ENCODE assay signal across 13 cellular contexts in genomic region chr13:25469179-25469545, GRCh38.
A peak's percentile ranks its signal among the peaks of the same experiment; 100 is the strongest.
DNase-seq lines count a peak whose midpoint lies in the region; ATAC-seq, FAIRE-seq and TF ChIP-seq lines count a peak whose summit lies in the region.
"Had no signal": no experiment of that assay in that cellular context is flagged by ENCODE, and none has a peak within 500 bp of the region (broad histone marks: within the 10 kb centered on the region; RNA-seq: fewer than 3 reads in every experiment).

No MANE protein-coding gene starts in this region.

- POLR2A ChIA-PET in H1 (lab: Charles Lee; ENCODE audit: partially characterized antibody): interaction anchor here (1.0 to 1.6 kb wide), 2 partner anchors 9 to 12 kb away, joined by 3 to 4 read pairs; no protein-coding TSS in a partner anchor
- POLR2A ChIA-PET in HepG2 (lab: Yijun Ruan, JAX): no interaction called here

- no peak overlapping the region for H2BK12ac ChIP-seq in H1 (ENCODE audit: low read depth, low read length)

- H3K4me1 ChIP-seq in H1 (replicated peaks in 1 of 4; ENCODE audit: control insufficient read depth in 3 of 4, insufficient read depth in 4 of 4, low read length in 3 of 4) (peaks cover 0 to 5% (median 2%) of the 10 kb centered on the region in 4 experiments; a peak in 2 of 7 replicates), right lobe of liver (no peaks in the 10 kb centered on the region), HepG2 (ENCODE audit: insufficient read depth, low read length) (no peaks in the 10 kb centered on the region)
- H3K4me1 ChIP-seq in effector memory CD4-positive, alpha-beta T cell (ENCODE audit: control insufficient read depth, insufficient read depth, low read length, poor library complexity, severe bottlenecking): no peaks in the 10 kb centered on the region

- H3K36me3 ChIP-seq in H7 (replicated peaks; ENCODE audit: control insufficient read depth, insufficient read depth, low read length) (no peaks in the 10 kb centered on the region), H1 (ENCODE audit: control insufficient read depth in 2 of 4, insufficient read depth in 4 of 4, low read length in 3 of 4) (no peaks in the 10 kb centered on the region), right lobe of liver (no peaks in the 10 kb centered on the region), HepG2 (replicated peaks in 1 of 2; ENCODE audit: control insufficient read depth in 1 of 2, insufficient read depth in 2 of 2, low read length in 2 of 2) (no peaks in the 10 kb centered on the region)
- H3K36me3 ChIP-seq in effector memory CD4-positive, alpha-beta T cell (ENCODE audit: control insufficient read depth, insufficient read depth, low read length): no peaks in the 10 kb centered on the region

- intact Hi-C loops in right lobe of liver (cut with DNase I) (no loop called here), HepG2 (cut with micrococcal nuclease; ENCODE audit: unreplicated experiment) (no loop called here)

- TF ChIP-seq RAD21 in H1 (IDR thresholded peaks at IDR 0.05 in 1 of 2, conservative IDR thresholded peaks at IDR 0.05 in 1 of 2; ENCODE audit: low read depth in 2 of 2, low read length in 2 of 2): no peak
- no peak for TF ChIP-seq RAD21 in HepG2 (CRISPR knock-in tag; IDR thresholded peaks at IDR 0.05)

- no peak overlapping the region for H3K27ac Mint-ChIP-seq in nephron progenitor cell
- H3K27ac Mint-ChIP-seq: CD4-positive, CD25-positive, alpha-beta regulatory T cell had no signal

- peak overlapping the region; percentile 85 for H3K4me3 Mint-ChIP-seq in nephron progenitor cell

- H3K4me3 ChIP-seq in H7 (ENCODE audit: insufficient read depth, low read depth, low read length) (peak overlapping the region; percentile 55), H1 (ENCODE audit: extremely low read depth in 1 of 4, insufficient read depth in 2 of 4, low read depth in 3 of 4, low read length in 4 of 4) (peak overlapping the region; percentile 47 to 77 (median 66)), right lobe of liver (no peak overlapping the region), HepG2 (replicated peaks in 1 of 3; ENCODE audit: insufficient read depth in 1 of 3, low read depth in 2 of 3, low read length in 3 of 3) (no peak overlapping the region)
- H3K4me3 ChIP-seq in effector memory CD4-positive, alpha-beta T cell (ENCODE audit: insufficient read depth, low read depth, low read length, poor library complexity, severe bottlenecking): no peak overlapping the region

- DNase-seq in H7: no peak
- peak; percentile 89 for DNase-seq in NCI-H748 (lab: John Stamatoyannopoulos, UW; ENCODE audit: unreplicated experiment)
- no peak for DNase-seq in H1 (ENCODE audit: low read depth in 1 of 2, low spot score in 2 of 2)
- DNase-seq in nephron progenitor cell: no peak
- DNase-seq in right lobe of liver: no peak
- DNase-seq in effector memory CD4-positive, alpha-beta T cell: no peak
- no peak for DNase-seq in HepG2 (ENCODE audit: low spot score)
- DNase-seq: NK-92 treated with Interleukin-12 subunit alpha and Interleukin-12 subunit beta, amount 100 ng/mL, for 24 hours had no signal

- H4K8ac ChIP-seq in H1 (ENCODE audit: extremely low read depth, insufficient read depth, low read length): no peak overlapping the region

- no peak overlapping the region for H3K23ac ChIP-seq in H1 (ENCODE audit: insufficient read length)

- H3K23me2 ChIP-seq in H1 (ENCODE audit: low read depth, low read length): peaks cover 8% of the 10 kb centered on the region; the same call in 1 of the 2 replicates

- H3K79me2 ChIP-seq in H1 (ENCODE audit: control insufficient read depth in 1 of 2, insufficient read depth in 2 of 2, low read length in 2 of 2) (no peaks in the 10 kb centered on the region), HepG2 (ENCODE audit: insufficient read depth, low read length) (no peaks in the 10 kb centered on the region)

- H3K56ac ChIP-seq in H1 (replicated peaks; ENCODE audit: insufficient read length, low read depth, low read length): no peak overlapping the region

- BruUV-seq in HepG2 (replicated peaks; lab: Mats Ljungman, UMichigan): no TSS peak

- H3K4me2 ChIP-seq in H1 (ENCODE audit: insufficient read depth in 1 of 2, low read depth in 2 of 2, low read length in 2 of 2) (peak overlapping the region; percentile 77 to 79), HepG2 (ENCODE audit: low read depth, low read length) (no peak overlapping the region)

- no peak overlapping the region for H4K5ac ChIP-seq in H1 (ENCODE audit: insufficient read length, low read depth, low read length)

- H3K27me3 Mint-ChIP-seq in nephron progenitor cell (ENCODE audit: low read depth, poor library complexity): peaks cover 65% of the 10 kb centered on the region

- H3K4ac ChIP-seq in H1 (replicated peaks; ENCODE audit: insufficient read length, low read depth, low read length): no peak overlapping the region

- no peak overlapping the region for H3K14ac ChIP-seq in H1 (ENCODE audit: insufficient read length)

- H3K9me3 ChIP-seq in H1 (ENCODE audit: insufficient read depth in 2 of 2, low read depth in 1 of 2, low read length in 1 of 2): no peaks in the 10 kb centered on the region
- no peaks in the 10 kb centered on the region for H3K9me3 ChIP-seq in right lobe of liver
- H3K9me3 ChIP-seq in effector memory CD4-positive, alpha-beta T cell (ENCODE audit: control insufficient read depth, low read length): no peaks in the 10 kb centered on the region
- no peaks in the 10 kb centered on the region for H3K9me3 ChIP-seq in HepG2 (ENCODE audit: low read length)

- H3K79me1 ChIP-seq in H1 (ENCODE audit: low read depth, low read length): no peaks in the 10 kb centered on the region

- peaks cover 9% of the 10 kb centered on the region for H3K4me1 Mint-ChIP-seq in nephron progenitor cell

- H3K18ac ChIP-seq in H1 (ENCODE audit: extremely low read depth, low read length): no peak overlapping the region

- FAIRE-seq in H1 (lab: Jason Lieb, UNC) (no peak), HepG2 (lab: Jason Lieb, UNC) (no peak)
- FAIRE-seq: GM19239 had no signal

- CTCF ChIA-PET in H1 (lab: Charles Lee; ENCODE audit: partially characterized antibody) (interaction anchor here (0.9 to 2.6 kb wide), 6 partner anchors 10 to 109 kb away, joined by 3 to 9 read pairs (median 4); no protein-coding TSS in a partner anchor), HepG2 (lab: Yijun Ruan, JAX; ENCODE audit: low intra/inter-chr PET ratio, low total read pairs) (no interaction called here)

- TF ChIP-seq EP300 in H1 (IDR thresholded peaks at IDR 0.05; ENCODE audit: borderline replicate concordance in 1 of 2, low read depth in 2 of 2, low read length in 2 of 2) (no peak), HepG2 (IDR thresholded peaks at IDR 0.05; ENCODE audit: low read depth in 2 of 2, low read length in 2 of 2) (no peak), HepG2 (CRISPR knock-in tag; IDR thresholded peaks at IDR 0.05; ENCODE audit: borderline replicate concordance) (no peak)

- H3K27me3 ChIP-seq in H7 (ENCODE audit: control insufficient read depth, insufficient read depth, low read length) (peaks cover 25% of the 10 kb centered on the region), H1 (replicated peaks in 1 of 4; ENCODE audit: control insufficient read depth in 3 of 4, extremely low read depth in 1 of 4, insufficient read depth in 3 of 4, low read length in 3 of 4) (peaks cover 2 to 17% (median 11%) of the 10 kb centered on the region in 4 experiments; a peak in 6 of 7 replicates), right lobe of liver (peaks cover 0 to 7% of the 10 kb centered on the region in 2 donors), HepG2 (ENCODE audit: control insufficient read depth in 1 of 2, insufficient read depth in 2 of 2, low read length in 2 of 2) (no peaks in the 10 kb centered on the region; a peak in 1 of 5 replicates)
- no peaks in the 10 kb centered on the region for H3K27me3 ChIP-seq in effector memory CD4-positive, alpha-beta T cell (replicated peaks; ENCODE audit: control insufficient read depth, insufficient read depth, low read length, poor library complexity, severe bottlenecking)

- H3K9me3 Mint-ChIP-seq in nephron progenitor cell: peaks cover 5% of the 10 kb centered on the region

- H3K9ac ChIP-seq in H1 (replicated peaks in 1 of 4; ENCODE audit: extremely low read depth in 1 of 4, low read depth in 3 of 4, low read length in 3 of 4) (peak overlapping the region in 1 of 4 experiments; percentile 47; a peak in 3 of 7 replicates), HepG2 (ENCODE audit: insufficient read depth, low read depth, low read length) (no peak overlapping the region)

- in situ Hi-C loops in HepG2 (cut with HindIII; ENCODE audit: extremely low pct_ligation_motif_present, low pct_unique_long_range_greater_than_20kb): no loop called here

- H4K20me1 ChIP-seq in H1 (replicated peaks in 1 of 2; ENCODE audit: control insufficient read depth in 1 of 2, insufficient read depth in 2 of 2, low read length in 2 of 2) (no peaks in the 10 kb centered on the region), HepG2 (ENCODE audit: insufficient read depth, low read length) (no peaks in the 10 kb centered on the region)

- no peak overlapping the region for H2BK120ac ChIP-seq in H1 (replicated peaks; ENCODE audit: low read depth, low read length)

- H2BK15ac ChIP-seq in H1 (ENCODE audit: low read length): no peak overlapping the region; the same call in 1 of the 2 replicates

- TF ChIP-seq CTCF in H1 (IDR thresholded peaks at IDR 0.05; ENCODE audit: control extremely low read depth in 1 of 3, insufficient read depth in 1 of 3, low read depth in 1 of 3, low read length in 3 of 3): no peak
- no peak for TF ChIP-seq CTCF in nephron progenitor cell (IDR thresholded peaks at IDR 0.05)
- no peak for TF ChIP-seq CTCF in right lobe of liver (IDR thresholded peaks at IDR 0.05)
- TF ChIP-seq CTCF in HepG2 (CRISPR knock-in tag; IDR thresholded peaks at IDR 0.05): no peak

- H3K27ac ChIP-seq in H1 (ENCODE audit: low read depth, low read length) (no peak overlapping the region), right lobe of liver (no peak overlapping the region), HepG2 (ENCODE audit: extremely low read length, insufficient read depth, low read length) (no peak overlapping the region)
- no peak overlapping the region for H3K27ac ChIP-seq in effector memory CD4-positive, alpha-beta T cell (ENCODE audit: insufficient read depth, low read length, poor library complexity, severe bottlenecking)
- H3K27ac ChIP-seq: HL-60 had no signal

- TF ChIP-seq POLR2A in H1 (IDR thresholded peaks at IDR 0.05; ENCODE audit: control extremely low read depth in 1 of 2, low read depth in 2 of 2, low read length in 2 of 2): no peak
- TF ChIP-seq POLR2A in right lobe of liver (IDR thresholded peaks at IDR 0.05): no peak
- no peak for TF ChIP-seq POLR2A in HepG2 (IDR thresholded peaks at IDR 0.05; ENCODE audit: insufficient read depth in 1 of 2, low read depth in 2 of 2, low read length in 2 of 2)

- H2BK5ac ChIP-seq in H1 (ENCODE audit: low read depth, low read length): no peak overlapping the region

- H2BK20ac ChIP-seq in H1 (ENCODE audit: low read length): no peak overlapping the region

- 3% methylated on average over 15 of the region's 20 CpGs; no CpG with 5 or more reads in 1 of the 2 experiments for WGBS in H1 (ENCODE audit: extremely low coverage in 1 of 2, insufficient coverage in 1 of 2, insufficient read length in 1 of 2, insufficient replicate concordance in 2 of 2, low coverage in 1 of 2, low lambda C conversion rate in 2 of 2, missing lambda C conversion rate in 1 of 2), 2 experiments
- WGBS in right lobe of liver (ENCODE audit: insufficient coverage, low coverage, low lambda C conversion rate, missing lambda C conversion rate): 2% methylated on average over 13 of the region's 20 CpGs
- WGBS in HepG2 (ENCODE audit: low lambda C conversion rate): 57% methylated on average over 18 of the region's 20 CpGs

- peak overlapping the region; percentile 96 for H2AFZ ChIP-seq in H1 (ENCODE audit: low read length)
- no peak overlapping the region for H2AFZ ChIP-seq in HepG2 (ENCODE audit: low read length)

- ATAC-seq in right lobe of liver: no peak
- ATAC-seq in HepG2: no peak
- ATAC-seq in HG02852 (IDR thresholded peaks at IDR 0.05; ENCODE audit: unreplicated experiment): no peak
- ATAC-seq: sciatic nerve had no signal

- no peak overlapping the region for H2AK5ac ChIP-seq in H1 (ENCODE audit: low read depth, low read length)

- no peak overlapping the region for H4K91ac ChIP-seq in H1 (replicated peaks; ENCODE audit: insufficient read length, low read length)

- H3K36me3 Mint-ChIP-seq in nephron progenitor cell (ENCODE audit: low read depth): no peaks in the 10 kb centered on the region
- H3K36me3 Mint-ChIP-seq: CD4-positive, CD25-positive, alpha-beta regulatory T cell had no signal

Comparison
In these comparisons a context has a peak if more than half of its experiments do, and no peak if none do; other contexts are left out.
1. H3K4me3 ChIP-seq: peak in H7 (single experiment) and H1 (4 of 4); none in right lobe of liver (0 of 3), effector memory CD4-positive, alpha-beta T cell (single experiment) and HepG2 (0 of 3).